In the genomic region with DNA sequence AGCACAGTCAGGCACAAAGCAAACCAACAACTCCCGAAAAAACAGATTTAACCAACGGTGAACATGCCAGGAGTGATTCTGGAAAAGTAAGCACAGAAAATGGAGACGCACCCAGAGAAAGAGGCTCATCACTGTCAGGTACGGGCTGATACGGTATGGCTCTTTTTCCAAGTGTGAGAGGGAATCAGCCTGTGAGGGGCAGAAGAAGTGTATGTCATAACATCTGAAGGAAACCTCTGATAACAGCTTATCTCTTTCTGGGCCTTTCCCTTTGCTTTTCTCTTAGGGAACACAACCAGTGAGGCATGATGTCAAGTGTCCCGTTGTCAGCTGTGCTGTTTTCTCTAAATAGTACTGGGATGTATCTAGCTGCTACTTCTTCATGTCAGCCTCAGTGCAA, we compare ENCODE assay signal across 17 cellular contexts.
"Had no signal": no experiment of that assay in that cellular context is flagged by ENCODE, and none has a peak within 500 bp of the region (broad histone marks: within the 10 kb centered on the region; RNA-seq: fewer than 3 reads in every experiment).

No MANE protein-coding gene starts in this region.

- ATAC-seq: left colon; naive thymus-derived CD4-positive, alpha-beta T cell; stimulated activated effector memory CD8-positive, alpha-beta T cell treated with anti-CD3 and anti-CD28 coated beads, Interleukin-12 subunit alpha, Interleukin-12 subunit beta, amount 100 ng/mL, for 72 hours; stimulated activated naive CD8-positive, alpha-beta T cell treated with anti-CD3 and anti-CD28 coated beads, Interleukin-15, Interleukin-2, amounts not matched to agents 100 U/mL and 50 U/mL, for 24 hours had no signal

- H3K27me3 ChIP-seq: colonic mucosa, suprapubic skin, thyroid gland, uterus had no signal

- DNase-seq: colonic mucosa; dermis blood vessel endothelial cell; foreskin melanocyte; head of caudate nucleus; hippocampal formation; left colon; mammary epithelial cell; naive thymus-derived CD4-positive, alpha-beta T cell; nephron progenitor cell; stimulated activated CD4-positive, alpha-beta T cell treated with anti-CD3 and anti-CD28 coated beads, Interleukin-2, amount 100 ng/mL, for 48 hours; stimulated activated naive CD8-positive, alpha-beta T cell treated with anti-CD3 and anti-CD28 coated beads, Interleukin-15, Interleukin-2, amounts not matched to agents 100 U/mL and 50 U/mL, for 24 hours; thyroid gland; uterus had no signal

- H3K27ac ChIP-seq: colonic mucosa, suprapubic skin, uterus had no signal

- H3K9me3 ChIP-seq: colonic mucosa, suprapubic skin, thyroid gland, uterus had no signal

- H3K4me1 ChIP-seq: colonic mucosa, suprapubic skin, uterus had no signal

- FAIRE-seq: endothelial cell of umbilical vein had no signal

- H3K4me2 ChIP-seq: smooth muscle cell had no signal

- H3K4me3 ChIP-seq: colonic mucosa, smooth muscle cell, suprapubic skin, thyroid gland, uterus had no signal

- H3K36me3 ChIP-seq: uterus had no signal
